In genomic region chr1:159786465-159786864, GRCh38 we compare ENCODE assay signal across 1 cellular context.
TF ChIP-seq lines count a peak whose summit lies in the region.

No MANE protein-coding gene starts in this region.

TF ChIP-seq in SK-N-SH, 30 proteins besides CTCF, POLR2A, EP300 and RAD21 (continued from another document):
- no peak for TF ChIP-seq ZBTB33 (IDR thresholded peaks at IDR 0.05; ENCODE audit: borderline replicate concordance, low read depth)
- TF ChIP-seq POLR2AphosphoS5 (IDR thresholded peaks at IDR 0.05; ENCODE audit: low read depth, low read length), result no peak
- no peak for TF ChIP-seq SIN3A (IDR thresholded peaks at IDR 0.05; ENCODE audit: borderline replicate concordance, low read depth, low read length)
- no peak for TF ChIP-seq PBX3 (IDR thresholded peaks at IDR 0.05)
- TF ChIP-seq YY1 (IDR thresholded peaks at IDR 0.05; ENCODE audit: low read depth), result no peak
- TF ChIP-seq ELF1 (IDR thresholded peaks at IDR 0.05), result no peak
- no peak for TF ChIP-seq FOSL2 (IDR thresholded peaks at IDR 0.05; ENCODE audit: borderline replicate concordance, low read depth)
- TF ChIP-seq RFX5 (IDR thresholded peaks at IDR 0.05; ENCODE audit: low read length), result no peak
- TF ChIP-seq TCF12 (IDR thresholded peaks at IDR 0.05), result peak; percentile 35
